ENCODE assay signal across 8 cellular contexts in the genomic region with DNA sequence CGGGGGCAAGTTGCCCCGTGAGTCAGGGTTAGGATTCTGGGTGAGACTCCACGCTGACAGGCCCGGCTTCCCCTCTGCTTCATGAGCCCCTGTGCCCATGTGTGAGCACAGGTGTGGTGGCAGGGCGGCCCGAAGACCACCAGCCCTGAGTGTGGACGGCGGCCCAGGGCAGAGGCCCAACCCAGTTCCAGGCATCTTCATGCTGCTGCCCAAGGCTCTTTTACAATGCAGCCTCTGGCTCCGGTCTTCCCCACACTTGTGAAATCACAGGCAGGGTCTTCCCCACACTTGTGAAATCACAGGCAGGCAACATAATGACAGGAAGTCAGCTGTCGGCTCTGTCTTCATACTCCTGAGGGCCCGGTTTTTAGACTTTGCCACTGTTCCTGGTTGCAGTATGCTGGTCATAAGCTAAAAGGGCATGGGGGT.
A peak's percentile ranks its signal among the peaks of the same experiment; 100 is the strongest.
DNase-seq lines count a peak whose midpoint lies in the region; ATAC-seq and TF ChIP-seq lines count a peak whose summit lies in the region.

No MANE protein-coding gene starts in this region.

- intact Hi-C loops in left lung (cut with DNase I), result no loop called here

- H3K27me3 ChIP-seq in left lung (no peaks in the 10 kb centered on the region), upper lobe of left lung (no peaks in the 10 kb centered on the region)

- H3K9me3 Mint-ChIP-seq in activated naive CD4-positive, alpha-beta T cell treated with anti-CD3 and anti-CD28 coated beads, Interleukin-2, amount 50 U/mL, for 24 hours, result no peaks in the 10 kb centered on the region
- H3K9me3 Mint-ChIP-seq in activated T-helper 17 cell treated with anti-CD3 and anti-CD28 coated beads, Interleukin-2, amount 50 U/mL, for 72 hours, result no peaks in the 10 kb centered on the region

- H3K9me3 ChIP-seq in left lung, result no peaks in the 10 kb centered on the region
- no peaks in the 10 kb centered on the region for H3K9me3 ChIP-seq in upper lobe of left lung

- H3K4me1 Mint-ChIP-seq in activated naive CD4-positive, alpha-beta T cell treated with anti-CD3 and anti-CD28 coated beads, Interleukin-2, amount 50 U/mL, for 24 hours, result peaks cover 55% of the 10 kb centered on the region
- peaks cover 66% of the 10 kb centered on the region for H3K4me1 Mint-ChIP-seq in activated T-helper 17 cell treated with anti-CD3 and anti-CD28 coated beads, Interleukin-2, amount 50 U/mL, for 72 hours

- TF ChIP-seq EP300 in upper lobe of left lung (IDR thresholded peaks at IDR 0.05), result peak in 2 of 4 donors; percentile 21 to 82

- no peak for TF ChIP-seq POLR2A in upper lobe of left lung (IDR thresholded peaks at IDR 0.05)

- no peak overlapping the region for H3K4me3 Mint-ChIP-seq in activated naive CD4-positive, alpha-beta T cell treated with anti-CD3 and anti-CD28 coated beads, Interleukin-2, amount 50 U/mL, for 24 hours
- H3K4me3 Mint-ChIP-seq in activated T-helper 17 cell treated with anti-CD3 and anti-CD28 coated beads, Interleukin-2, amount 50 U/mL, for 72 hours, result peak overlapping the region; percentile 66

- H3K4me3 ChIP-seq in left lung (no peak overlapping the region), upper lobe of left lung (no peak overlapping the region)

- DNase-seq in activated naive CD4-positive, alpha-beta T cell treated with anti-CD3 and anti-CD28 coated beads, Interleukin-2, amount 50 U/mL, for 16 hours, result no peak
- DNase-seq in left lung (peak; percentile 67 to 85), upper lobe of left lung (peak; percentile 76 to 80), NCI-H1092 (lab: John Stamatoyannopoulos, UW) (no peak), NCI-H1930 (lab: John Stamatoyannopoulos, UW) (no peak)

- H3K36me3 ChIP-seq in left lung (peaks cover 0 to 20% of the 10 kb centered on the region in 2 donors), upper lobe of left lung (peaks cover 0 to 16% (median under 1%) of the 10 kb centered on the region in 4 donors)

- H3K27me3 Mint-ChIP-seq in activated naive CD4-positive, alpha-beta T cell treated with anti-CD3 and anti-CD28 coated beads, Interleukin-2, amount 50 U/mL, for 24 hours, result no peaks in the 10 kb centered on the region
- H3K27me3 Mint-ChIP-seq in activated T-helper 17 cell treated with anti-CD3 and anti-CD28 coated beads, Interleukin-2, amount 50 U/mL, for 72 hours, result no peaks in the 10 kb centered on the region

- H3K36me3 Mint-ChIP-seq in activated naive CD4-positive, alpha-beta T cell treated with anti-CD3 and anti-CD28 coated beads, Interleukin-2, amount 50 U/mL, for 24 hours, result peaks cover 20% of the 10 kb centered on the region
- H3K36me3 Mint-ChIP-seq in activated T-helper 17 cell treated with anti-CD3 and anti-CD28 coated beads, Interleukin-2, amount 50 U/mL, for 72 hours (ENCODE audit: low read depth), result peaks cover 95% of the 10 kb centered on the region

- WGBS in upper lobe of left lung, 2 donors, result 30 to 52% methylated on average over 5 to 11 of the region's 11 CpGs

- TF ChIP-seq CTCF in left lung (IDR thresholded peaks at IDR 0.05) (no peak), upper lobe of left lung (IDR thresholded peaks at IDR 0.05) (no peak)

- ATAC-seq in activated T-helper 17 cell treated with anti-CD3 and anti-CD28 coated beads, Interleukin-2, amount 50 U/mL, for 72 hours (replicated peaks), result peak; percentile 76
- ATAC-seq in left lung (peak; percentile 35), upper lobe of left lung (ENCODE audit: low FRiP score in 2 of 2) (peak in 1 of 2 donors; percentile 31), GM19328 (IDR thresholded peaks at IDR 0.05; ENCODE audit: unreplicated experiment) (no peak)

- H3K4me1 ChIP-seq in left lung (peaks cover 18 to 42% of the 10 kb centered on the region in 2 donors), upper lobe of left lung (peaks cover 25 to 36% (median 28%) of the 10 kb centered on the region in 4 donors)

- peak overlapping the region; percentile 72 for H3K27ac Mint-ChIP-seq in activated naive CD4-positive, alpha-beta T cell treated with anti-CD3 and anti-CD28 coated beads, Interleukin-2, amount 50 U/mL, for 24 hours
- peak overlapping the region; percentile 91 for H3K27ac Mint-ChIP-seq in activated T-helper 17 cell treated with anti-CD3 and anti-CD28 coated beads, Interleukin-2, amount 50 U/mL, for 72 hours

- H3K27ac ChIP-seq in left lung (peak overlapping the region in 1 of 2 donors; percentile 63), upper lobe of left lung (peak overlapping the region; percentile 28 to 67 (median 40))

Comparison
In these comparisons a context has a peak if more than half of its experiments do, and no peak if none do; other contexts are left out.
1. DNase-seq: peak in left lung (2 of 2) and upper lobe of left lung (2 of 2); none in activated naive CD4-positive, alpha-beta T cell treated with anti-CD3 and anti-CD28 coated beads, Interleukin-2, amount 50 U/mL, for 16 hours (single experiment), NCI-H1092 (single experiment) and NCI-H1930 (0 of 2).